In the genomic region with DNA sequence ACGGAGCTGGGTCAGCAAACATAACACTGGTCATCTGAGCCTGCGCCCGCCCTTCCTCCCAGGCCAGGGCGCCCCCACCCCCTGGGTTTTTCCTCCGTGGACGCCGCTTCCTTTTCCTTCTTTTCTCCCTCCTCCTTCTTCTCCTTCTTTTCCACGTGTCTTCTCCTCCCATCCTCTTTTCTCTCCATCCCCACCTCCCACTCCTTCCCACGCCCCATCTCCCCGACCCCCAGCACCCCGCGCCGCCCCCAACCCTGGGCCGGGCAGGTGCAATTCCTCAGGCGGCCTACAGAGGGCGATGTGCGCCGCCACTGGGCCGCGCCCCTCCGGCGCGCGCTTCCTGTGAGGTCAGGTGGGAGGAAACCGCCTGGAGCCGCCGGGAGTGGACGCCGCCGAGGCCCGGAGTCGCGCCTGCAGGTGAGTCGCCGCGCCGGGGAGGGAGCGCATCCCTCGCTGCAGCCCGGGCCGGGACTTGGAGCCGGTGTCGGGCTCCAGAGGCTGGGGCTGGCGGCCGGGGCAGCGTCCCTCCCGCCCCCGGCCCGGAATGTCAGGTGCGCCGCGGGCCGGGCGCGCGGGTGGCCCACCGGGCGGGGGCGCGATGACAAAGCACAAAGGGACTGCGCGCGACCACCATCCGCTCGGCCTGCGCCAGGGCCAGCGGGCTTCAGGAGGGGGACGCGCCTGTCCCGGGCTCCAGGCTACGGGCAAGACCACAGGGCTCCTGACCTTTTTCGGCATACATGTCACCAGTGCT, we compare ENCODE assay signal across 8 cellular contexts. TPM values are rescaled to one million over a fixed set of nuclear protein-coding genes. Genes with fewer than 3 reads are reported as not detected.
DNase-seq lines count a peak whose midpoint lies in the region; ATAC-seq and TF ChIP-seq lines count a peak whose summit lies in the region.

A gene with protein sequence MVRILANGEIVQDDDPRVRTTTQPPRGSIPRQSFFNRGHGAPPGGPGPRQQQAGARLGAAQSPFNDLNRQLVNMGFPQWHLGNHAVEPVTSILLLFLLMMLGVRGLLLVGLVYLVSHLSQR (plus strand): TSS at position 351 of the 754 bp plus-strand sequence. CDS start 1,497 bp downstream, outside the sequence.

- TF ChIP-seq POLR2A in gastrocnemius medialis (IDR thresholded peaks at IDR 0.05) = peak in 1 of 2 donors; percentile 50

- TF ChIP-seq CTCF in hepatocyte (IDR thresholded peaks at IDR 0.05; ENCODE audit: poor library complexity) (peak; percentile 100), gastrocnemius medialis (IDR thresholded peaks at IDR 0.05 in 4 of 5, conservative IDR thresholded peaks at IDR 0.05 in 1 of 5) (peak; percentile 66 to 95 (median 88))

- in situ Hi-C loops in gastrocnemius medialis (cut with MboI; ENCODE audit: low sequenced_read_pairs in 4 of 4) = loop anchor here (5.0 to 25.0 kb wide), 7 partner anchors 113 to 393 kb away; no protein-coding TSS in a partner anchor

- no peak within 1 kb of the TSS for H3K9ac ChIP-seq in adipocyte (ENCODE audit: low read length)

- H2AFZ ChIP-seq in hepatocyte = peak within 1 kb of the TSS; percentile 78

- no peaks in the 10 kb centered on the region for H3K79me2 ChIP-seq in hepatocyte

- H3K27me3 ChIP-seq in adipocyte (replicated peaks; ENCODE audit: control insufficient read depth, insufficient read depth, low read length) = peaks cover 52% of the 10 kb centered on the region
- H3K27me3 ChIP-seq in hepatocyte = no peaks in the 10 kb centered on the region
- peaks cover under 1 to 11% (median 3%) of the 10 kb centered on the region in 3 donors for H3K27me3 ChIP-seq in gastrocnemius medialis

- H3K27ac ChIP-seq in hepatocyte (no peak within 1 kb of the TSS), gastrocnemius medialis (no peak within 1 kb of the TSS)

- H3K4me3 ChIP-seq in adipocyte (ENCODE audit: low read length) (peak within 1 kb of the TSS; percentile 57), hepatocyte (peak within 1 kb of the TSS; percentile 81), gastrocnemius medialis (peak within 1 kb of the TSS; percentile 33 to 63 (median 48))

- H3K9me2 ChIP-seq in hepatocyte (replicated peaks; ENCODE audit: insufficient read depth) = no peaks in the 10 kb centered on the region

- peak within 1 kb of the TSS; percentile 80 for H3K4me2 ChIP-seq in hepatocyte

- H3K4me1 ChIP-seq in adipocyte (ENCODE audit: control insufficient read depth, insufficient read depth, low read length) (no peaks in the 10 kb centered on the region), hepatocyte (ENCODE audit: insufficient read depth) (no peaks in the 10 kb centered on the region), gastrocnemius medialis (peaks cover 0 to 4% of the 10 kb centered on the region in 2 donors)

- ATAC-seq in SK-N-SH treated with all-trans-retinoic acid at 6 μM for 48 hours (peak; percentile 93), gastrocnemius medialis (peak; percentile 56 to 89), GM21528 (IDR thresholded peaks at IDR 0.05; ENCODE audit: low FRiP score, unreplicated experiment) (no peak), HG02884 (IDR thresholded peaks at IDR 0.05; ENCODE audit: unreplicated experiment) (no peak)

- intact Hi-C loops in gastrocnemius medialis (cut with DNase I; ENCODE audit: low total_unique reads) = loop anchor here (5.0 to 10.0 kb wide), 2 partner anchors 208 to 285 kb away; no protein-coding TSS in a partner anchor

- DNase-seq in DMS153 treated with DMSO at 0.1 percent for 48 hours (lab: John Stamatoyannopoulos, UW; ENCODE audit: unreplicated experiment) (peak; percentile 31), HPDE6-E6E7 (ENCODE audit: extremely low spot score) (peak; percentile 80), adipocyte (ENCODE audit: low read depth) (peak; percentile 59), hepatocyte (ENCODE audit: low spot score) (peak; percentile 90), gastrocnemius medialis (peak; percentile 18 to 43)

- H3K36me3 ChIP-seq in adipocyte (ENCODE audit: control insufficient read depth, insufficient read depth, low read length, severe bottlenecking) = no peaks in the 10 kb centered on the region
- no peaks in the 10 kb centered on the region for H3K36me3 ChIP-seq in hepatocyte (replicated peaks; ENCODE audit: insufficient read depth, low read depth)
- no peaks in the 10 kb centered on the region for H3K36me3 ChIP-seq in gastrocnemius medialis

- WGBS in hepatocyte (ENCODE audit: low lambda C conversion rate, missing lambda C conversion rate) = 4% methylated on average over 40 of the region's 72 CpGs

- no peaks in the 10 kb centered on the region for H4K20me1 ChIP-seq in hepatocyte (ENCODE audit: insufficient read depth, poor library complexity, severe bottlenecking)

- H3K9me3 ChIP-seq in adipocyte (ENCODE audit: control insufficient read depth, low read length) (peaks cover 19% of the 10 kb centered on the region), hepatocyte (ENCODE audit: low read depth) (no peaks in the 10 kb centered on the region), gastrocnemius medialis (no peaks in the 10 kb centered on the region)

TF ChIP-seq in SK-N-SH treated with all-trans-retinoic acid at 6 μM for 48 hours, 23 proteins besides CTCF, POLR2A, EP300 and RAD21 (continues in another document):
- TF ChIP-seq ZNF70 (CRISPR knock-in tag; IDR thresholded peaks at IDR 0.05) = no peak
- no peak for TF ChIP-seq ZNF8 (CRISPR knock-in tag; IDR thresholded peaks at IDR 0.05)
- TF ChIP-seq ZC3H10 (CRISPR knock-in tag; IDR thresholded peaks at IDR 0.05) = no peak
- TF ChIP-seq ESRRG (CRISPR knock-in tag; IDR thresholded peaks at IDR 0.05) = no peak
- TF ChIP-seq TOX (CRISPR knock-in tag; IDR thresholded peaks at IDR 0.05; ENCODE audit: borderline replicate concordance) = no peak
- TF ChIP-seq ISL1 (CRISPR knock-in tag; IDR thresholded peaks at IDR 0.05) = no peak
- TF ChIP-seq, protein P1, sequence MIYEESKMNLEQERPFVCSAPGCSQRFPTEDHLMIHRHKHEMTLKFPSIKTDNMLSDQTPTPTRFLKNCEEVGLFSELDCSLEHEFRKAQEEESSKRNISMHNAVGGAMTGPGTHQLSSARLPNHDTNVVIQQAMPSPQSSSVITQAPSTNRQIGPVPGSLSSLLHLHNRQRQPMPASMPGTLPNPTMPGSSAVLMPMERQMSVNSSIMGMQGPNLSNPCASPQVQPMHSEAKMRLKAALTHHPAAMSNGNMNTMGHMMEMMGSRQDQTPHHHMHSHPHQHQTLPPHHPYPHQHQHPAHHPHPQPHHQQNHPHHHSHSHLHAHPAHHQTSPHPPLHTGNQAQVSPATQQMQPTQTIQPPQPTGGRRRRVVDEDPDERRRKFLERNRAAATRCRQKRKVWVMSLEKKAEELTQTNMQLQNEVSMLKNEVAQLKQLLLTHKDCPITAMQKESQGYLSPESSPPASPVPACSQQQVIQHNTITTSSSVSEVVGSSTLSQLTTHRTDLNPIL (CRISPR knock-in tag; IDR thresholded peaks at IDR 0.05; ENCODE audit: low read depth) = no peak
- TF ChIP-seq GLIS3 (CRISPR knock-in tag; IDR thresholded peaks at IDR 0.05) = no peak
- TF ChIP-seq, protein P2, sequence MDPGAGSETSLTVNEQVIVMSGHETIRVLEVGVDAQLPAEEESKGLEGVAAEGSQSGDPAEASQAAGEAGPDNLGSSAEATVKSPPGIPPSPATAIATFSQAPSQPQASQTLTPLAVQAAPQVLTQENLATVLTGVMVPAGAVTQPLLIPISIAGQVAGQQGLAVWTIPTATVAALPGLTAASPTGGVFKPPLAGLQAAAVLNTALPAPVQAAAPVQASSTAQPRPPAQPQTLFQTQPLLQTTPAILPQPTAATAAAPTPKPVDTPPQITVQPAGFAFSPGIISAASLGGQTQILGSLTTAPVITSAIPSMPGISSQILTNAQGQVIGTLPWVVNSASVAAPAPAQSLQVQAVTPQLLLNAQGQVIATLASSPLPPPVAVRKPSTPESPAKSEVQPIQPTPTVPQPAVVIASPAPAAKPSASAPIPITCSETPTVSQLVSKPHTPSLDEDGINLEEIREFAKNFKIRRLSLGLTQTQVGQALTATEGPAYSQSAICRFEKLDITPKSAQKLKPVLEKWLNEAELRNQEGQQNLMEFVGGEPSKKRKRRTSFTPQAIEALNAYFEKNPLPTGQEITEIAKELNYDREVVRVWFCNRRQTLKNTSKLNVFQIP (CRISPR knock-in tag; IDR thresholded peaks at IDR 0.05; ENCODE audit: borderline replicate concordance, low read depth) = no peak
- no peak for TF ChIP-seq SNAI2 (CRISPR knock-in tag; IDR thresholded peaks at IDR 0.05)
- no peak for TF ChIP-seq PPARA (CRISPR knock-in tag; IDR thresholded peaks at IDR 0.05; ENCODE audit: borderline replicate concordance)
- TF ChIP-seq ZNF565 (CRISPR knock-in tag; conservative IDR thresholded peaks at IDR 0.05; ENCODE audit: low read depth) = no peak
- TF ChIP-seq RARB (CRISPR knock-in tag; IDR thresholded peaks at IDR 0.05) = no peak
- TF ChIP-seq ARNTL (CRISPR knock-in tag; IDR thresholded peaks at IDR 0.05; ENCODE audit: borderline replicate concordance, low read depth) = no peak
- no peak for TF ChIP-seq CSDC2 (CRISPR knock-in tag; IDR thresholded peaks at IDR 0.05)
- no peak for TF ChIP-seq OSR1 (CRISPR knock-in tag; IDR thresholded peaks at IDR 0.05)
- TF ChIP-seq TCF4 (CRISPR knock-in tag; IDR thresholded peaks at IDR 0.05; ENCODE audit: borderline replicate concordance) = no peak
- TF ChIP-seq, protein P3, sequence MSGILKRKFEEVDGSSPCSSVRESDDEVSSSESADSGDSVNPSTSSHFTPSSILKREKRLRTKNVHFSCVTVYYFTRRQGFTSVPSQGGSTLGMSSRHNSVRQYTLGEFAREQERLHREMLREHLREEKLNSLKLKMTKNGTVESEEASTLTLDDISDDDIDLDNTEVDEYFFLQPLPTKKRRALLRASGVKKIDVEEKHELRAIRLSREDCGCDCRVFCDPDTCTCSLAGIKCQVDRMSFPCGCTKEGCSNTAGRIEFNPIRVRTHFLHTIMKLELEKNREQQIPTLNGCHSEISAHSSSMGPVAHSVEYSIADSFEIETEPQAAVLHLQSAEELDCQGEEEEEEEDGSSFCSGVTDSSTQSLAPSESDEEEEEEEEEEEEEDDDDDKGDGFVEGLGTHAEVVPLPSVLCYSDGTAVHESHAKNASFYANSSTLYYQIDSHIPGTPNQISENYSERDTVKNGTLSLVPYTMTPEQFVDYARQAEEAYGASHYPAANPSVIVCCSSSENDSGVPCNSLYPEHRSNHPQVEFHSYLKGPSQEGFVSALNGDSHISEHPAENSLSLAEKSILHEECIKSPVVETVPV (CRISPR knock-in tag; IDR thresholded peaks at IDR 0.05) = no peak

RNA-seq across cellular contexts. Expression of the gene that starts here (rescaled TPM):
- total RNA-seq in hepatocyte = 3.7 TPM in 2 replicates
- polyA plus RNA-seq in hepatocyte = 13.7 and 14.7 TPM in 2 replicates
- 1 to 10 TPM in 3 of 4 donors, not detected in 1; 1.1 to 2.6 (median 2.5) TPM for total RNA-seq in gastrocnemius medialis

Comparison
In these comparisons a context has a peak if more than half of its experiments do, and no peak if none do; other contexts are left out.
1. DNase-seq: peak in every context shown above with its lines; median percentile 90 in hepatocyte; 80 in HPDE6-E6E7; 59 in adipocyte; 31 in DMS153 treated with DMSO at 0.1 percent for 48 hours; 30 in gastrocnemius medialis.
2. ATAC-seq: peak in SK-N-SH treated with all-trans-retinoic acid at 6 μM for 48 hours (single experiment) and gastrocnemius medialis (2 of 2); none in GM21528 (single experiment) and HG02884 (single experiment).
3. Peak in every context shown above with its lines, with median percentiles within 50 percentile points of each other: H3K4me3 ChIP-seq.